In the genomic region with DNA sequence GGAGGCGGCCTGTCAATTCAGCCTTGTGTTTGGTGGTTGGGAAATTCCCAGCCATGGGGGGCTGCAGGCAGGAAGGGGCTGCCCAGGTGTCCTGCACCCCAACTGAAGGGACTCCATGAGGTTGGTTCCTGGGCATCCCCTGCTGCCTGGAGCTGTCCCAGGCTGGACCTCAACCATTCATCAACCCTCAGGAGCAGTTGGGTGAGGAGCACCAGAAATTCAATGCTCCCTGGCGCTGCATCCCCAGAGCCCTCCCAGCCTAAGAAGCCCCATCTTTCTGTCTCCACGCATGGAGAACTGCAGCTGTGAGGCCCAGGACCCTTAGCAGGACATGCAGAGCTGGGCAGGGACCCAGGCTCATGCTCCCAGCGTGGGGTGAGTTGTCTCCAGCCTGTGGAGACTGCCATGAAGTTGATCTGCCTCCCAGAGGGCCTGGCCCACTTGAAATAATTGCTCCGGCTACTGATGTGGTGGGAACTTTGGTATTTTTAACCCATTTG, we compare ENCODE assay signal across 9 cellular contexts. TPM values are rescaled to one million over a fixed set of nuclear protein-coding genes. Genes with fewer than 3 reads are reported as not detected.
A peak's percentile ranks its signal among the peaks of the same experiment; 100 is the strongest.
DNase-seq lines count a peak whose midpoint lies in the region; ATAC-seq and TF ChIP-seq lines count a peak whose summit lies in the region.
"Had no signal": no experiment of that assay in that cellular context is flagged by ENCODE, and none has a peak within 500 bp of the region (broad histone marks: within the 10 kb centered on the region; RNA-seq: fewer than 3 reads in every experiment).

No MANE protein-coding gene starts in this region.

- no peaks in the 10 kb centered on the region for H3K9me3 ChIP-seq in upper lobe of right lung

- peaks cover 15% of the 10 kb centered on the region for H3K4me1 Mint-ChIP-seq in activated T-cell treated with anti-CD3 and anti-CD28 coated beads, Interleukin-2, amount 50 U/mL, for 72 hours (ENCODE audit: low read depth)

- H3K4me3 Mint-ChIP-seq in activated T-cell treated with anti-CD3 and anti-CD28 coated beads, Interleukin-2, amount 50 U/mL, for 72 hours: peak overlapping the region; percentile 63 to 67

- H3K36me3 ChIP-seq in brain microvascular endothelial cell (replicated peaks): peaks cover 29% of the 10 kb centered on the region
- H3K36me3 ChIP-seq in upper lobe of right lung: peaks cover 33% of the 10 kb centered on the region

- peaks cover 0 to 3% of the 10 kb centered on the region in 2 donors for H3K9me3 Mint-ChIP-seq in activated T-cell treated with anti-CD3 and anti-CD28 coated beads, Interleukin-2, amount 50 U/mL, for 72 hours

- peak overlapping the region; percentile 60 for H3K4me3 ChIP-seq in brain microvascular endothelial cell (ENCODE audit: low read depth, low read length)
- H3K4me3 ChIP-seq in upper lobe of right lung: peak overlapping the region; percentile 66
- H3K4me3 ChIP-seq in lower leg skin (ENCODE audit: low read depth, poor library complexity, severe bottlenecking): no peak overlapping the region

- DNase-seq in activated T-cell treated with anti-CD3 and anti-CD28 coated beads, Interleukin-2, amount 50 U/mL, for 72 hours: no peak
- no peak for DNase-seq in activated T-cell treated with anti-CD3 and anti-CD28 coated beads, Interleukin-2, amount 50 U/mL, for 48 hours
- no peak for DNase-seq in brain microvascular endothelial cell
- peak; percentile 61 for DNase-seq in midbrain (lab: John Stamatoyannopoulos, UW)
- DNase-seq in upper lobe of right lung: no peak
- DNase-seq in pons (ENCODE audit: low spot score): no peak
- no peak for DNase-seq in NCI-H524 (lab: John Stamatoyannopoulos, UW)
- DNase-seq in lower leg skin (ENCODE audit: low spot score in 2 of 2): no peak

- peaks cover 6% of the 10 kb centered on the region for H3K27me3 Mint-ChIP-seq in activated T-cell treated with anti-CD3 and anti-CD28 coated beads, Interleukin-2, amount 50 U/mL, for 72 hours (ENCODE audit: low read depth)

- no peak overlapping the region for H3K27ac Mint-ChIP-seq in activated T-cell treated with anti-CD3 and anti-CD28 coated beads, Interleukin-2, amount 50 U/mL, for 72 hours

- in situ Hi-C loops in brain microvascular endothelial cell (cut with HindIII; ENCODE audit: low pct_ligation_motif_present, low sequenced_read_pairs): no loop called here

- no peak overlapping the region for H3K27ac ChIP-seq in brain microvascular endothelial cell
- H3K27ac ChIP-seq in upper lobe of right lung: peak overlapping the region; percentile 96

- TF ChIP-seq POLR2A in lower leg skin (IDR thresholded peaks at IDR 0.05): no peak

- TF ChIP-seq CTCF in brain microvascular endothelial cell (IDR thresholded peaks at IDR 0.05; ENCODE audit: low read depth, low read length, missing control alignments): no peak
- no peak for TF ChIP-seq CTCF in upper lobe of right lung (IDR thresholded peaks at IDR 0.05)
- TF ChIP-seq CTCF in lower leg skin (IDR thresholded peaks at IDR 0.05): no peak

- no peak for ATAC-seq in activated T-cell treated with anti-CD3 and anti-CD28 coated beads, Interleukin-2, amount 50 U/mL, for 72 hours (replicated peaks in 1 of 2)
- ATAC-seq in upper lobe of right lung: no peak

- H3K27me3 ChIP-seq in brain microvascular endothelial cell (replicated peaks): no peaks in the 10 kb centered on the region
- H3K27me3 ChIP-seq in upper lobe of right lung: no peaks in the 10 kb centered on the region

- peaks cover 11 to 14% of the 10 kb centered on the region in 2 donors for H3K36me3 Mint-ChIP-seq in activated T-cell treated with anti-CD3 and anti-CD28 coated beads, Interleukin-2, amount 50 U/mL, for 72 hours (ENCODE audit: insufficient read depth in 2 of 2)

- intact Hi-C loops in upper lobe of right lung (cut with DNase I): no loop called here
- intact Hi-C loops in lower leg skin (cut with DNase I; ENCODE audit: low total_unique reads): no loop called here

- 60 to 61% methylated on average over 5 of the region's 5 CpGs for WGBS in lower leg skin, 2 donors

- peaks cover 52% of the 10 kb centered on the region for H3K4me1 ChIP-seq in upper lobe of right lung

RNA-seq across cellular contexts. Expression of a gene that starts 8.0 kb away (rescaled TPM):
- 1 to 10 TPM; 1.9 to 3.3 TPM for total RNA-seq in activated T-cell treated with anti-CD3 and anti-CD28 coated beads, Interleukin-2, amount 50 U/mL, for 72 hours
- total RNA-seq in upper lobe of right lung: 120 TPM
- total RNA-seq in lower leg skin: 1 to 10 TPM; 1.1 to 7.2 (median 3.3) TPM

RNA-seq across cellular contexts. Expression of a gene that starts 17.9 kb away (rescaled TPM):
- total RNA-seq in activated T-cell treated with anti-CD3 and anti-CD28 coated beads, Interleukin-2, amount 50 U/mL, for 72 hours: under 1 TPM in 1 of 2 donors, not detected in 1; 0.26 TPM
- not detected for total RNA-seq in upper lobe of right lung
- under 1 TPM in 2 of 4 donors, not detected in 2; 0.37 to 0.62 TPM for total RNA-seq in lower leg skin
- total RNA-seq: M059J had no signal

RNA-seq across cellular contexts. Expression of a gene that starts 25.0 kb away (rescaled TPM):
- total RNA-seq in activated T-cell treated with anti-CD3 and anti-CD28 coated beads, Interleukin-2, amount 50 U/mL, for 72 hours: 100 to 1,000 TPM; 263 to 272 TPM
- total RNA-seq in upper lobe of right lung (321 TPM), lower leg skin (100 to 1,000 TPM in 1 of 4 donors, 10 to 100 TPM in 3; 56.5 to 123 (median 74.8) TPM)

RNA-seq across cellular contexts. Expression of a gene that starts 31.2 kb away (rescaled TPM):
- 10 to 100 TPM; 56.3 to 62.1 TPM for total RNA-seq in activated T-cell treated with anti-CD3 and anti-CD28 coated beads, Interleukin-2, amount 50 U/mL, for 72 hours
- total RNA-seq in upper lobe of right lung (77.0 TPM), lower leg skin (10 to 100 TPM; 32.9 to 69.0 (median 39.8) TPM)

RNA-seq across cellular contexts. Expression of a gene that starts 38.2 kb away (rescaled TPM):
- total RNA-seq in activated T-cell treated with anti-CD3 and anti-CD28 coated beads, Interleukin-2, amount 50 U/mL, for 72 hours: 1 to 10 TPM; 6.7 to 7.1 TPM
- total RNA-seq in upper lobe of right lung (2.8 TPM), lower leg skin (1 to 10 TPM; 1.9 to 4.1 (median 2.6) TPM)

Comparison
In these comparisons a context has a peak if more than half of its experiments do, and no peak if none do; other contexts are left out.
1. RNA of a gene that starts 8.0 kb away (total RNA-seq): 120 TPM in upper lobe of right lung (single experiment); 1.1 to 7.2 TPM in lower leg skin and 1.9 to 3.3 TPM in activated T-cell treated with anti-CD3 and anti-CD28 coated beads, Interleukin-2, amount 50 U/mL, for 72 hours; every median in the first group is over 10 times any median in the second.